In the genomic region with DNA sequence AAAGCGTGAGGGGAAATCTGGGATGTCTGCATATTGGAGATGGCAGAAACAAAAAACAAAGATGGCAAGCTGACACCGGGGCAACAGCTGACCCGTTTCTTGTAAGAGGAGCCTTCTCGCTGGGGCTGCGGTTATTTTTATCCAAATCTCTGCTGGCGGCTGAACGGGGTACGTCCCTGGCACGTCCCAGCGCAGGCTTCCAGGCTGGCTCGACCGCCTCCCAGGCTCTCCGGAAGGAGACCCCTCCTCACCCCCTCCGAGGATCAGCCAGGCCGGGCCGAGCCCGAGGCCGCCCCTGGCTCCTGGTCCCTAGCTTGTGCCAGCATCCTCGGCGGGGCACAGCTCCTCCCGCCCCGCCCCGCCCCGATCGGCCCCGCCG, we compare ENCODE assay signal across 9 cellular contexts. TPM values are rescaled to one million over a fixed set of nuclear protein-coding genes. Genes with fewer than 3 reads are reported as not detected.
A peak's percentile ranks its signal among the peaks of the same experiment; 100 is the strongest.
DNase-seq lines count a peak whose midpoint lies in the region; ATAC-seq and TF ChIP-seq lines count a peak whose summit lies in the region.
"Had no signal": no experiment of that assay in that cellular context is flagged by ENCODE, and none has a peak within 500 bp of the region (broad histone marks: within the 10 kb centered on the region; RNA-seq: fewer than 3 reads in every experiment).

No MANE protein-coding gene starts in this region.

- no peaks in the 10 kb centered on the region for H3K9me2 ChIP-seq in GM23248 (ENCODE audit: insufficient read depth)

- H3K79me2 ChIP-seq in GM23248 (ENCODE audit: insufficient read depth): peaks cover 49% of the 10 kb centered on the region

- peak overlapping the region; percentile 96 for H3K4me2 ChIP-seq in GM23248 (ENCODE audit: unreplicated experiment)

- TF ChIP-seq CTCF in activated CD8-positive, alpha-beta T cell treated with anti-CD3 and anti-CD28 coated beads for 36 hours (IDR thresholded peaks at IDR 0.05): no peak

- peak overlapping the region; percentile 48 for H3K27ac Mint-ChIP-seq in activated CD8-positive, alpha-beta T cell treated with anti-CD3 and anti-CD28 coated beads for 36 hours

- H3F3A ChIP-seq in GM23248 (ENCODE audit: insufficient read depth): no peaks in the 10 kb centered on the region

- in situ Hi-C loops in GM23248 (cut with MboI) (no loop called here), KBM-7 (cut with MboI; ENCODE audit: low pct_unique_long_range_greater_than_20kb, low sequenced_read_pairs) (no loop called here)

- intact Hi-C loops in activated CD8-positive, alpha-beta T cell treated with anti-CD3 and anti-CD28 coated beads for 36 hours (cut with micrococcal nuclease): no loop called here

- H4K20me1 ChIP-seq in GM23248 (ENCODE audit: insufficient read depth): no peaks in the 10 kb centered on the region

- H3K9me3 Mint-ChIP-seq in activated CD8-positive, alpha-beta T cell treated with anti-CD3 and anti-CD28 coated beads for 36 hours: no peaks in the 10 kb centered on the region

- H3K4me3 Mint-ChIP-seq in activated CD8-positive, alpha-beta T cell treated with anti-CD3 and anti-CD28 coated beads for 36 hours: peak overlapping the region; percentile 80

- DNase-seq in NCI-H526 (lab: John Stamatoyannopoulos, UW): peak; percentile 11 to 75
- no peak for DNase-seq in NCI-H526 treated with DMSO at 0.1 percent for 48 hours (lab: John Stamatoyannopoulos, UW)
- peak; percentile 66 for DNase-seq in GM23248
- DNase-seq in KBM-7: peak; percentile 38
- DNase-seq in activated CD8-positive, alpha-beta T cell treated with anti-CD3 and anti-CD28 coated beads for 36 hours: peak; percentile 43
- peak; percentile 34 for DNase-seq in germinal center (ENCODE audit: low spot score)
- DNase-seq in nucleus accumbens (lab: John Stamatoyannopoulos, UW): peak in 48 of 56 donors; percentile 16 to 82 (median 66)
- DNase-seq in COLO829 (ENCODE audit: low spot score): no peak

- peak overlapping the region; percentile 89 for H3K4me3 ChIP-seq in GM23248

- CTCF ChIA-PET in activated CD8-positive, alpha-beta T cell treated with anti-CD3 and anti-CD28 coated beads for 36 hours (lab: Charles Lee): interaction anchor here (1.3 to 3.1 kb wide), 2 partner anchors 12 to 142 kb away, joined by 3 to 14 read pairs; no protein-coding TSS in a partner anchor

- WGBS in GM23248 (ENCODE audit: low coverage in 1 of 2, low lambda C conversion rate in 2 of 2, missing lambda C conversion rate in 2 of 2), 2 experiments: 1% methylated on average over 14 to 20 of the region's 27 CpGs

- H3K9me3 ChIP-seq in GM23248 (ENCODE audit: low read depth): no peaks in the 10 kb centered on the region
- H3K9me3 ChIP-seq: neutrophil had no signal

- peak; percentile 57 for ATAC-seq in activated CD8-positive, alpha-beta T cell treated with anti-CD3 and anti-CD28 coated beads for 36 hours

- peaks cover 22% of the 10 kb centered on the region for H3K4me1 Mint-ChIP-seq in activated CD8-positive, alpha-beta T cell treated with anti-CD3 and anti-CD28 coated beads for 36 hours (ENCODE audit: low read depth)

- H2AFZ ChIP-seq in GM23248: peak overlapping the region; percentile 88

- POLR2A ChIA-PET in activated CD8-positive, alpha-beta T cell treated with anti-CD3 and anti-CD28 coated beads for 36 hours (lab: Charles Lee): interaction anchor here (1.2 kb wide), 1 partner anchor 195 kb away, joined by 3 read pairs; no protein-coding TSS in a partner anchor

- H3K9ac ChIP-seq in GM23248: peak overlapping the region; percentile 83

- no peaks in the 10 kb centered on the region for H3K27me3 ChIP-seq in GM23248 (replicated peaks; ENCODE audit: insufficient read depth)

- 0 out of 2 replicates have a peak, but pooled peaks cover 2% of the 10 kb centered on the region for H3K36me3 ChIP-seq in GM23248 (ENCODE audit: low read depth)
- H3K36me3 ChIP-seq: neutrophil had no signal

- peaks cover 18% of the 10 kb centered on the region for H3K27me3 Mint-ChIP-seq in activated CD8-positive, alpha-beta T cell treated with anti-CD3 and anti-CD28 coated beads for 36 hours

- H3K27ac ChIP-seq in GM23248: peak overlapping the region; percentile 29
- H3K27ac ChIP-seq: neutrophil had no signal

- H3K4me1 ChIP-seq in GM23248 (ENCODE audit: insufficient read depth): peaks cover 23% of the 10 kb centered on the region; the same call in 1 of the 2 replicates

- no peaks in the 10 kb centered on the region for H3K36me3 Mint-ChIP-seq in activated CD8-positive, alpha-beta T cell treated with anti-CD3 and anti-CD28 coated beads for 36 hours (ENCODE audit: low read depth)

RNA-seq across cellular contexts. Expression of a gene that starts 0.4 kb away (rescaled TPM):
- total RNA-seq in GM23248 (2014; rRNA removed; shearing (Covaris generic)): 50.2 and 50.4 TPM in 2 replicates
- polyA plus RNA-seq in GM23248 (2016; fragmentation: Nextera tagmentation; extraction: Ambion mirVana): 108 and 112 TPM in 2 replicates
- 1 to 10 TPM; 7.6 to 8.8 TPM for total RNA-seq in activated CD8-positive, alpha-beta T cell treated with anti-CD3 and anti-CD28 coated beads for 36 hours

RNA-seq across cellular contexts. Expression of a gene that starts 13.4 kb away (rescaled TPM):
- 14.3 and 22.9 TPM in 2 replicates for total RNA-seq in GM23248 (2014; rRNA removed; shearing (Covaris generic))
- polyA plus RNA-seq in GM23248 (2016; fragmentation: Nextera tagmentation; extraction: Ambion mirVana): 12.5 and 13.7 TPM in 2 replicates
- total RNA-seq in activated CD8-positive, alpha-beta T cell treated with anti-CD3 and anti-CD28 coated beads for 36 hours: under 1 TPM in 1 of 2 experiments, not detected in 1; 0.58 TPM

RNA-seq across cellular contexts. Expression of a gene that starts 17.6 kb away (rescaled TPM):
- total RNA-seq in GM23248 (2014; rRNA removed; shearing (Covaris generic)): 0.32 and 0.51 TPM in 2 replicates
- polyA plus RNA-seq in GM23248 (2016; fragmentation: Nextera tagmentation; extraction: Ambion mirVana): 0.13 and 0.16 TPM in 2 replicates
- total RNA-seq in activated CD8-positive, alpha-beta T cell treated with anti-CD3 and anti-CD28 coated beads for 36 hours: under 1 TPM in 1 of 2 experiments, not detected in 1; 0.09 TPM

Comparison
In these comparisons a context has a peak if more than half of its experiments do, and no peak if none do; other contexts are left out.
1. DNase-seq: peak in NCI-H526 (2 of 2), GM23248 (single experiment), KBM-7 (single experiment), activated CD8-positive, alpha-beta T cell treated with anti-CD3 and anti-CD28 coated beads for 36 hours (single experiment), germinal center (single experiment) and nucleus accumbens (48 of 56); none in NCI-H526 treated with DMSO at 0.1 percent for 48 hours (single experiment) and COLO829 (single experiment).